16 cellular contexts compared by ENCODE assay signal in genomic region chr9:34079181-34079580, GRCh38. TPM values are rescaled to one million over a fixed set of nuclear protein-coding genes. Genes with fewer than 3 reads are reported as not detected.
DNase-seq lines count a peak whose midpoint lies in the region; TF ChIP-seq lines count a peak whose summit lies in the region.
"Had no signal": no experiment of that assay in that cellular context is flagged by ENCODE, and none has a peak within 500 bp of the region (broad histone marks: within the 10 kb centered on the region; RNA-seq: fewer than 3 reads in every experiment).

No MANE protein-coding gene starts in this region.

- intact Hi-C loops in stomach (cut with DNase I; ENCODE audit: low total_unique reads): no loop called here

- no peaks in the 10 kb centered on the region for H3K36me3 ChIP-seq in stomach
- H3K36me3 ChIP-seq: right lobe of liver, SJCRH30 had no signal

- no peaks in the 10 kb centered on the region for H3K27me3 ChIP-seq in stomach
- H3K27me3 ChIP-seq: right lobe of liver, SJCRH30 had no signal

- H3K4me3 ChIP-seq in stomach: no peak overlapping the region
- H3K4me3 ChIP-seq: right lobe of liver, SJCRH30 had no signal

- no peak for TF ChIP-seq CTCF in stomach (IDR thresholded peaks at IDR 0.05)

- no peaks in the 10 kb centered on the region for H3K36me3 Mint-ChIP-seq in activated naive CD8-positive, alpha-beta T cell treated with anti-CD3 and anti-CD28 coated beads for 36 hours
- H3K36me3 Mint-ChIP-seq: activated naive CD4-positive, alpha-beta T cell treated with anti-CD3 and anti-CD28 coated beads, Interleukin-2, amount 50 U/mL, for 24 hours; naive thymus-derived CD4-positive, alpha-beta T cell had no signal

- no peak overlapping the region for H3K27ac Mint-ChIP-seq in activated naive CD8-positive, alpha-beta T cell treated with anti-CD3 and anti-CD28 coated beads for 36 hours
- H3K27ac Mint-ChIP-seq: activated naive CD4-positive, alpha-beta T cell treated with anti-CD3 and anti-CD28 coated beads, Interleukin-2, amount 50 U/mL, for 24 hours; CD14-positive monocyte; naive thymus-derived CD4-positive, alpha-beta T cell had no signal

- no peaks in the 10 kb centered on the region for H3K27me3 Mint-ChIP-seq in activated naive CD8-positive, alpha-beta T cell treated with anti-CD3 and anti-CD28 coated beads for 36 hours
- H3K27me3 Mint-ChIP-seq: activated naive CD4-positive, alpha-beta T cell treated with anti-CD3 and anti-CD28 coated beads, Interleukin-2, amount 50 U/mL, for 24 hours; naive thymus-derived CD4-positive, alpha-beta T cell had no signal

- WGBS in stomach, 5 donors: 73 to 78% (median 77%) methylated on average over 2 of the region's 2 CpGs

- H3K4me3 Mint-ChIP-seq in activated naive CD8-positive, alpha-beta T cell treated with anti-CD3 and anti-CD28 coated beads for 36 hours: no peak overlapping the region
- H3K4me3 Mint-ChIP-seq: activated naive CD4-positive, alpha-beta T cell treated with anti-CD3 and anti-CD28 coated beads, Interleukin-2, amount 50 U/mL, for 24 hours; CD14-positive monocyte; naive thymus-derived CD4-positive, alpha-beta T cell had no signal

- DNase-seq in ELR (ENCODE audit: low read depth) (peak; percentile 76), M059J (ENCODE audit: low read depth) (peak; percentile 84), dermis blood vessel endothelial cell (peak; percentile 70), lung microvascular endothelial cell (ENCODE audit: low read depth in 2 of 2) (peak; percentile 46 to 57), stomach (no peak), retina (no peak)
- no peak for DNase-seq in stimulated activated CD4-positive, alpha-beta T cell treated with anti-CD3 and anti-CD28 coated beads, Interleukin-2, amount 100 ng/mL, for 48 hours
- no peak for DNase-seq in activated naive CD8-positive, alpha-beta T cell treated with anti-CD3 and anti-CD28 coated beads for 36 hours
- DNase-seq: GF-D8; naive thymus-derived CD4-positive, alpha-beta T cell; NCI-H1417 treated with DMSO at 0.1 percent for 48 hours; NCI-H82; SJCRH30 had no signal

- peaks cover 0 to 8% (median 2%) of the 10 kb centered on the region in 4 donors for H3K4me1 ChIP-seq in stomach
- H3K4me1 ChIP-seq: SJCRH30 had no signal

- TF ChIP-seq EP300 in stomach (IDR thresholded peaks at IDR 0.05): no peak

- no peaks in the 10 kb centered on the region for H3K9me3 Mint-ChIP-seq in activated naive CD8-positive, alpha-beta T cell treated with anti-CD3 and anti-CD28 coated beads for 36 hours
- H3K9me3 Mint-ChIP-seq: activated naive CD4-positive, alpha-beta T cell treated with anti-CD3 and anti-CD28 coated beads, Interleukin-2, amount 50 U/mL, for 24 hours; naive thymus-derived CD4-positive, alpha-beta T cell had no signal

- no peaks in the 10 kb centered on the region for H3K4me1 Mint-ChIP-seq in activated naive CD8-positive, alpha-beta T cell treated with anti-CD3 and anti-CD28 coated beads for 36 hours
- H3K4me1 Mint-ChIP-seq: activated naive CD4-positive, alpha-beta T cell treated with anti-CD3 and anti-CD28 coated beads, Interleukin-2, amount 50 U/mL, for 24 hours; CD14-positive monocyte had no signal

- H3K9me3 ChIP-seq in stomach: no peaks in the 10 kb centered on the region
- H3K9me3 ChIP-seq: right lobe of liver, SJCRH30 had no signal

- no peak for TF ChIP-seq POLR2A in stomach (IDR thresholded peaks at IDR 0.05)

- H3K27ac ChIP-seq in stomach: no peak overlapping the region
- H3K27ac ChIP-seq: right lobe of liver, SJCRH30 had no signal

RNA-seq across cellular contexts. Expression of gene UBAP2, which starts 30.5 kb away (rescaled TPM):
- 9.4 and 15.2 TPM in 2 replicates for total RNA-seq in M059J (2014; rRNA removed; shearing (Covaris generic))
- total RNA-seq in dermis blood vessel endothelial cell: 28.4 and 31.8 TPM in 2 replicates
- total RNA-seq in lung microvascular endothelial cell: 12.4 and 27.0 TPM in 2 replicates
- total RNA-seq in stomach: 10 to 100 TPM; 11.6 to 82.9 (median 37.1) TPM
- 10 to 100 TPM in 2 of 3 donors, 1 to 10 TPM in 1; 7.0 to 12.5 (median 10.1) TPM for polyA plus RNA-seq in stomach
- 10 to 100 TPM; 51.5 to 54.4 TPM for total RNA-seq in activated naive CD8-positive, alpha-beta T cell treated with anti-CD3 and anti-CD28 coated beads for 36 hours

RNA-seq across cellular contexts. Expression of gene DCAF12, which starts 47.3 kb away (rescaled TPM):
- 32.4 and 39.9 TPM in 2 replicates for total RNA-seq in M059J (2014; rRNA removed; shearing (Covaris generic))
- total RNA-seq in dermis blood vessel endothelial cell: 22.3 and 24.4 TPM in 2 replicates
- total RNA-seq in lung microvascular endothelial cell: 13.5 and 18.8 TPM in 2 replicates
- total RNA-seq in stomach: 10 to 100 TPM in 4 of 5 donors, 1 to 10 TPM in 1; 4.1 to 54.3 (median 29.1) TPM
- 10 to 100 TPM in 2 of 3 donors, 1 to 10 TPM in 1; 9.7 to 20.0 (median 19.6) TPM for polyA plus RNA-seq in stomach
- 10 to 100 TPM; 40.2 to 43.3 TPM for total RNA-seq in activated naive CD8-positive, alpha-beta T cell treated with anti-CD3 and anti-CD28 coated beads for 36 hours

Comparison
In these comparisons a context has a peak if more than half of its experiments do, and no peak if none do; other contexts are left out.
1. DNase-seq: peak in ELR (single experiment), M059J (single experiment), dermis blood vessel endothelial cell (single experiment) and lung microvascular endothelial cell (2 of 2); none in stomach (single experiment), retina (single experiment), stimulated activated CD4-positive, alpha-beta T cell treated with anti-CD3 and anti-CD28 coated beads, Interleukin-2, amount 100 ng/mL, for 48 hours (0 of 2) and activated naive CD8-positive, alpha-beta T cell treated with anti-CD3 and anti-CD28 coated beads for 36 hours (single experiment).